8 cellular contexts compared by ENCODE assay signal in genomic region chr9:93061791-93062299, GRCh38. TPM values are rescaled to one million over a fixed set of nuclear protein-coding genes. Genes with fewer than 3 reads are reported as not detected.
DNase-seq lines count a peak whose midpoint lies in the region; ATAC-seq, FAIRE-seq and TF ChIP-seq lines count a peak whose summit lies in the region.

No MANE protein-coding gene starts in this region.

- no peak overlapping the region for H3K27ac ChIP-seq in lower lobe of right lung

- FAIRE-seq in HTR-8/SVneo (lab: Jason Lieb, UNC) = no peak
- no peak for FAIRE-seq in RCC 7860 (lab: Jason Lieb, UNC)

- in situ Hi-C loops in GM13976 (cut with MboI; ENCODE audit: low sequenced_read_pairs, unreplicated experiment) = no loop called here

- intact Hi-C loops in lower lobe of right lung (cut with DNase I) = no loop called here

- peaks cover 48% of the 10 kb centered on the region for H3K4me1 ChIP-seq in lower lobe of right lung

- H3K27me3 ChIP-seq in lower lobe of right lung (ENCODE audit: low read depth) = no peaks in the 10 kb centered on the region

- TF ChIP-seq POLR2A in Raji (IDR thresholded peaks at IDR 0.05; ENCODE audit: insufficient read depth, low read depth, low read length) = peak; percentile 65

- ATAC-seq in GM21825 (IDR thresholded peaks at IDR 0.05; ENCODE audit: unreplicated experiment) (peak; percentile 30), lower lobe of right lung (no peak)

- no peaks in the 10 kb centered on the region for H3K9me3 ChIP-seq in lower lobe of right lung

- peak; percentile 27 for TF ChIP-seq CTCF in GM13976 (IDR thresholded peaks at IDR 0.05; ENCODE audit: borderline replicate concordance, control extremely low read depth, extremely low read depth, insufficient read depth, missing control alignments)
- TF ChIP-seq CTCF in lower lobe of right lung (IDR thresholded peaks at IDR 0.05) = no peak

- H3K36me3 ChIP-seq in lower lobe of right lung = no peaks in the 10 kb centered on the region

- peak; percentile 77 for DNase-seq in GM13976 (ENCODE audit: low spot score)
- DNase-seq in lower lobe of right lung = peak; percentile 48
- no peak for DNase-seq in HTR-8/SVneo (ENCODE audit: insufficient read length, low spot score)
- DNase-seq in cerebellar nuclear complex (lab: John Stamatoyannopoulos, UW) = no peak
- no peak for DNase-seq in AG08395 (ENCODE audit: low spot score)
- DNase-seq in RCC 7860 (ENCODE audit: low spot score) = no peak

- no peak overlapping the region for H3K4me3 ChIP-seq in lower lobe of right lung

RNA-seq across cellular contexts. Expression of gene SUSD3, which starts 3.3 kb away (rescaled TPM):
- total RNA-seq in lower lobe of right lung = 5.3 TPM

RNA-seq across cellular contexts. Expression of gene CARD19, which starts 34.2 kb away (rescaled TPM):
- 25.6 TPM for total RNA-seq in lower lobe of right lung

Comparison
In these comparisons a context has a peak if more than half of its experiments do, and no peak if none do; other contexts are left out.
1. DNase-seq: peak in GM13976 (single experiment) and lower lobe of right lung (single experiment); none in HTR-8/SVneo (single experiment), cerebellar nuclear complex (0 of 2), AG08395 (single experiment) and RCC 7860 (single experiment).